In genomic region chr15:66497502-66498455, GRCh38 we compare ENCODE assay signal across 8 cellular contexts. TPM values are rescaled to one million over a fixed set of nuclear protein-coding genes. Genes with fewer than 3 reads are reported as not detected.
DNase-seq lines count a peak whose midpoint lies in the region; ATAC-seq and TF ChIP-seq lines count a peak whose summit lies in the region.

Gene SNAPC5, minus strand, starts transcription at chr15:66497762. Its CDS starts 31 bp downstream, at chr15:66497731.

- no peaks in the 10 kb centered on the region for H3K9me3 ChIP-seq in esophagus (ENCODE audit: control insufficient read depth in 2 of 2, insufficient read depth in 1 of 2, low read depth in 1 of 2, low read length in 1 of 2)
- no peaks in the 10 kb centered on the region for H3K9me3 ChIP-seq in muscle layer of colon (ENCODE audit: low read length)

- H3K27ac ChIP-seq in esophagus (ENCODE audit: low read depth in 2 of 2, low read length in 1 of 2) (peak within 1 kb of the TSS; percentile 95 to 97), muscle layer of colon (ENCODE audit: low read depth, low read length) (peak within 1 kb of the TSS; percentile 90)

- DNase-seq in DMS53 (lab: John Stamatoyannopoulos, UW) = peak; percentile 96
- peak; percentile 91 for DNase-seq in Jurkat, Clone E6-1 (ENCODE audit: low read depth, low spot score)
- DNase-seq in activated T-cell treated with anti-CD3 and anti-CD28 coated beads, Interleukin-2, amount 50 U/mL, for 24 hours = peak; percentile 99
- DNase-seq in stimulated activated CD8-positive, alpha-beta memory T cell treated with anti-CD3 and anti-CD28 coated beads, Interleukin-7, amount 100 ng/mL, for 4 hours (ENCODE audit: low read depth in 2 of 2) = peak; percentile 93 to 95

- H3K36me3 Mint-ChIP-seq in activated T-cell treated with anti-CD3 and anti-CD28 coated beads, Interleukin-2, amount 50 U/mL, for 24 hours (ENCODE audit: low read depth) = peaks cover 99% of the 10 kb centered on the region

- peak; percentile 70 for ATAC-seq in GM21576 (IDR thresholded peaks at IDR 0.05; ENCODE audit: unreplicated experiment)

- H3K4me1 Mint-ChIP-seq in activated T-cell treated with anti-CD3 and anti-CD28 coated beads, Interleukin-2, amount 50 U/mL, for 24 hours (ENCODE audit: low read depth) = peaks cover 71% of the 10 kb centered on the region

- peak within 1 kb of the TSS; percentile 67 for H3K4me3 ChIP-seq in Jurkat, Clone E6-1 (ENCODE audit: low read length)
- H3K4me3 ChIP-seq in esophagus (ENCODE audit: low read depth in 1 of 2, low read length in 2 of 2) (peak within 1 kb of the TSS; percentile 73 to 85), muscle layer of colon (ENCODE audit: low read depth in 1 of 2, low read length in 2 of 2) (peak within 1 kb of the TSS; percentile 69 to 99)

- no peaks in the 10 kb centered on the region for H3K27me3 Mint-ChIP-seq in activated T-cell treated with anti-CD3 and anti-CD28 coated beads, Interleukin-2, amount 50 U/mL, for 24 hours

- peak within 1 kb of the TSS; percentile 99 for H3K27ac Mint-ChIP-seq in activated T-cell treated with anti-CD3 and anti-CD28 coated beads, Interleukin-2, amount 50 U/mL, for 24 hours

- H3K9me3 Mint-ChIP-seq in activated T-cell treated with anti-CD3 and anti-CD28 coated beads, Interleukin-2, amount 50 U/mL, for 24 hours = no peaks in the 10 kb centered on the region

- H3K36me3 ChIP-seq in esophagus (ENCODE audit: control insufficient read depth in 2 of 2, insufficient read depth in 2 of 2, low read length in 1 of 2) (peaks cover 11 to 26% of the 10 kb centered on the region in 2 donors), muscle layer of colon (ENCODE audit: insufficient read depth, low read length) (peaks cover 70% of the 10 kb centered on the region)

- H3K9ac ChIP-seq in muscle layer of colon (ENCODE audit: low read length) = peak within 1 kb of the TSS; percentile 87

- H3K4me3 Mint-ChIP-seq in activated T-cell treated with anti-CD3 and anti-CD28 coated beads, Interleukin-2, amount 50 U/mL, for 24 hours = peak within 1 kb of the TSS; percentile 90

- WGBS in esophagus, 2 donors = 7 to 8% methylated on average over 42 to 43 of the region's 43 CpGs

- H3K27me3 ChIP-seq in esophagus (ENCODE audit: control insufficient read depth in 1 of 2, insufficient read depth in 2 of 2, low read length in 2 of 2) (no peaks in the 10 kb centered on the region), muscle layer of colon (ENCODE audit: control insufficient read depth in 1 of 2, insufficient read depth in 2 of 2, low read length in 2 of 2) (no peaks in the 10 kb centered on the region)

- peaks cover 0 to 5% of the 10 kb centered on the region in 2 donors for H3K4me1 ChIP-seq in esophagus (ENCODE audit: control insufficient read depth in 2 of 2, insufficient read depth in 2 of 2, low read length in 1 of 2)
- H3K4me1 ChIP-seq in muscle layer of colon (ENCODE audit: insufficient read depth, low read length) = peaks cover 19% of the 10 kb centered on the region

TF ChIP-seq in PFSK-1, 5 proteins besides CTCF, POLR2A, EP300 and RAD21:
- TF ChIP-seq, protein P1, sequence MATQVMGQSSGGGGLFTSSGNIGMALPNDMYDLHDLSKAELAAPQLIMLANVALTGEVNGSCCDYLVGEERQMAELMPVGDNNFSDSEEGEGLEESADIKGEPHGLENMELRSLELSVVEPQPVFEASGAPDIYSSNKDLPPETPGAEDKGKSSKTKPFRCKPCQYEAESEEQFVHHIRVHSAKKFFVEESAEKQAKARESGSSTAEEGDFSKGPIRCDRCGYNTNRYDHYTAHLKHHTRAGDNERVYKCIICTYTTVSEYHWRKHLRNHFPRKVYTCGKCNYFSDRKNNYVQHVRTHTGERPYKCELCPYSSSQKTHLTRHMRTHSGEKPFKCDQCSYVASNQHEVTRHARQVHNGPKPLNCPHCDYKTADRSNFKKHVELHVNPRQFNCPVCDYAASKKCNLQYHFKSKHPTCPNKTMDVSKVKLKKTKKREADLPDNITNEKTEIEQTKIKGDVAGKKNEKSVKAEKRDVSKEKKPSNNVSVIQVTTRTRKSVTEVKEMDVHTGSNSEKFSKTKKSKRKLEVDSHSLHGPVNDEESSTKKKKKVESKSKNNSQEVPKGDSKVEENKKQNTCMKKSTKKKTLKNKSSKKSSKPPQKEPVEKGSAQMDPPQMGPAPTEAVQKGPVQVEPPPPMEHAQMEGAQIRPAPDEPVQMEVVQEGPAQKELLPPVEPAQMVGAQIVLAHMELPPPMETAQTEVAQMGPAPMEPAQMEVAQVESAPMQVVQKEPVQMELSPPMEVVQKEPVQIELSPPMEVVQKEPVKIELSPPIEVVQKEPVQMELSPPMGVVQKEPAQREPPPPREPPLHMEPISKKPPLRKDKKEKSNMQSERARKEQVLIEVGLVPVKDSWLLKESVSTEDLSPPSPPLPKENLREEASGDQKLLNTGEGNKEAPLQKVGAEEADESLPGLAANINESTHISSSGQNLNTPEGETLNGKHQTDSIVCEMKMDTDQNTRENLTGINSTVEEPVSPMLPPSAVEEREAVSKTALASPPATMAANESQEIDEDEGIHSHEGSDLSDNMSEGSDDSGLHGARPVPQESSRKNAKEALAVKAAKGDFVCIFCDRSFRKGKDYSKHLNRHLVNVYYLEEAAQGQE (IDR thresholded peaks at IDR 0.05; ENCODE audit: insufficient read depth in 1 of 2, low read depth in 2 of 2, low read length in 2 of 2) = no peak
- TF ChIP-seq SIN3A (IDR thresholded peaks at IDR 0.05; ENCODE audit: borderline replicate concordance, insufficient read depth, low read length) = no peak; the same call in 1 of the 2 replicates
- TF ChIP-seq TAF1 (IDR thresholded peaks at IDR 0.05; ENCODE audit: borderline replicate concordance, insufficient read depth, low read length) = no peak; the same call in 1 of the 2 replicates
- peak; percentile 83 for TF ChIP-seq POLR2AphosphoS5 (IDR thresholded peaks at IDR 0.05; ENCODE audit: low read depth, low read length)
- peak; percentile 99 for TF ChIP-seq FOXP2 (optimal IDR thresholded peaks at IDR 0.05; ENCODE audit: borderline replicate concordance, extremely low read depth, extremely low read length, insufficient read depth)

RNA-seq across cellular contexts. Expression of gene SNAPC5, which starts in this region (rescaled TPM):
- polyA plus RNA-seq in Jurkat, Clone E6-1 (2012; ENCODE audit: insufficient read depth, insufficient read length) = 60.2 TPM
- polyA plus RNA-seq in PFSK-1 (2012; ENCODE audit: insufficient read length, low read depth) = 78.9 TPM
- polyA plus RNA-seq in esophagus = 10 to 100 TPM; 18.5 to 25.1 TPM

Comparison
In these comparisons a context has a peak if more than half of its experiments do, and no peak if none do; other contexts are left out.
1. Peak in every context shown above with its lines: DNase-seq, ATAC-seq, H3K4me3 ChIP-seq and H3K27ac ChIP-seq.